In genomic region chr1:1013922-1014617, GRCh38 we compare ENCODE assay signal across 6 cellular contexts.
A peak's percentile ranks its signal among the peaks of the same experiment; 100 is the strongest.
DNase-seq lines count a peak whose midpoint lies in the region; TF ChIP-seq lines count a peak whose summit lies in the region.

No MANE protein-coding gene starts in this region.

- H3K9ac ChIP-seq in adipocyte (ENCODE audit: low read length) (peak overlapping the region; percentile 88), muscle layer of colon (ENCODE audit: low read length) (peak overlapping the region; percentile 83)

- POLR2A ChIA-PET in HEK293T (lab: Yijun Ruan, JAX): interaction anchor here (0.7 to 1.3 kb wide), 4 partner anchors 11 to 45 kb away, joined by 3 to 9 read pairs (median 4); no protein-coding TSS in a partner anchor

- H3K4me1 ChIP-seq in adipocyte (ENCODE audit: control insufficient read depth, insufficient read depth, low read length): peaks cover 11% of the 10 kb centered on the region
- H3K4me1 ChIP-seq in muscle layer of colon (ENCODE audit: insufficient read depth, low read length): peaks cover 13% of the 10 kb centered on the region

- DNase-seq in NCI-H1436 (lab: John Stamatoyannopoulos, UW) (peak; percentile 59), NCI-H1436 treated with DMSO at 0.1 percent for 48 hours (lab: John Stamatoyannopoulos, UW) (no peak), adipocyte (ENCODE audit: low read depth) (no peak), globus pallidus (ENCODE audit: low spot score) (no peak), HEK293T (ENCODE audit: extremely low spot score) (no peak)

- H3K9me3 ChIP-seq in adipocyte (ENCODE audit: control insufficient read depth, low read length) (no peaks in the 10 kb centered on the region), muscle layer of colon (ENCODE audit: low read length) (no peaks in the 10 kb centered on the region)

- H3K27ac ChIP-seq in muscle layer of colon (ENCODE audit: low read depth, low read length): peak overlapping the region; percentile 81

- H3K4me3 ChIP-seq in adipocyte (ENCODE audit: low read length) (peak overlapping the region; percentile 91), muscle layer of colon (ENCODE audit: low read depth in 1 of 2, low read length in 2 of 2) (peak overlapping the region; percentile 74 to 80)

- H3K27me3 ChIP-seq in adipocyte (replicated peaks; ENCODE audit: control insufficient read depth, insufficient read depth, low read length) (no peaks in the 10 kb centered on the region), muscle layer of colon (ENCODE audit: control insufficient read depth in 1 of 2, insufficient read depth in 2 of 2, low read length in 2 of 2) (no peaks in the 10 kb centered on the region)

- H3K36me3 ChIP-seq in adipocyte (ENCODE audit: control insufficient read depth, insufficient read depth, low read length, severe bottlenecking) (no peaks in the 10 kb centered on the region), muscle layer of colon (ENCODE audit: insufficient read depth, low read length) (no peaks in the 10 kb centered on the region)

- CTCF ChIA-PET in HEK293T (lab: Yijun Ruan, JAX): interaction anchor here (1.0 kb wide), 1 partner anchor 12 kb away, joined by 4 read pairs; no protein-coding TSS in a partner anchor

TF ChIP-seq in HEK293T, 16 proteins besides CTCF, POLR2A, EP300 and RAD21:
- TF ChIP-seq SP1 (IDR thresholded peaks at IDR 0.05): no peak
